19 cellular contexts compared by ENCODE assay signal in genomic region chr3:122674339-122674738, GRCh38.
"Had no signal": no experiment of that assay in that cellular context is flagged by ENCODE, and none has a peak within 500 bp of the region (broad histone marks: within the 10 kb centered on the region; RNA-seq: fewer than 3 reads in every experiment).

No MANE protein-coding gene starts in this region.

- DNase-seq: activated CD4-positive, alpha-beta memory T cell treated with anti-CD3 and anti-CD28 coated beads for 36 hours; activated CD4-positive, alpha-beta T cell treated with anti-CD3 and anti-CD28 coated beads for 36 hours; activated effector memory CD4-positive, alpha-beta T cell treated with Interleukin-2 at 50 U/mL for 16 hours; activated naive CD4-positive, alpha-beta T cell treated with anti-CD3 and anti-CD28 coated beads, Interleukin-2, amount 50 U/mL, for 16 hours; activated T-cell treated with anti-CD3 and anti-CD28 coated beads, Interleukin-2, amount 50 U/mL, for 4 hours; amniotic stem cell; caudate nucleus; erythroblast; heart right ventricle; sigmoid colon; spleen; stomach; T-helper 9 cell had no signal

- H3K36me3 ChIP-seq: gastroesophageal sphincter, heart right ventricle, neural progenitor cell, sigmoid colon, spleen, stomach, thoracic aorta had no signal

- H3K4me3 ChIP-seq: gastroesophageal sphincter, heart right ventricle, lung, neural progenitor cell, sigmoid colon, spleen, stomach, thoracic aorta had no signal

- H3K79me2 ChIP-seq: parathyroid adenoma had no signal

- FAIRE-seq: colon had no signal

- H3K27me3 ChIP-seq: gastroesophageal sphincter, heart right ventricle, sigmoid colon, spleen, stomach had no signal

- H3K9ac ChIP-seq: neural progenitor cell, parathyroid adenoma had no signal

- H3K36me3 Mint-ChIP-seq: activated CD4-positive, alpha-beta memory T cell treated with anti-CD3 and anti-CD28 coated beads for 36 hours; neural progenitor cell had no signal

- H3K27ac Mint-ChIP-seq: activated CD4-positive, alpha-beta memory T cell treated with anti-CD3 and anti-CD28 coated beads for 36 hours; activated CD4-positive, alpha-beta T cell treated with anti-CD3 and anti-CD28 coated beads for 36 hours had no signal

- ATAC-seq: activated CD4-positive, alpha-beta T cell treated with anti-CD3 and anti-CD28 coated beads for 36 hours; activated T-cell treated with anti-CD3 and anti-CD28 coated beads, Interleukin-2, amount 50 U/mL, for 4 hours; gastroesophageal sphincter; heart right ventricle had no signal

- H3K27me3 Mint-ChIP-seq: activated CD4-positive, alpha-beta memory T cell treated with anti-CD3 and anti-CD28 coated beads for 36 hours; activated CD4-positive, alpha-beta T cell treated with anti-CD3 and anti-CD28 coated beads for 36 hours had no signal

- H3K27ac ChIP-seq: gastroesophageal sphincter, heart right ventricle, neural progenitor cell, parathyroid adenoma, sigmoid colon, stomach, thoracic aorta had no signal

- H3K9me3 Mint-ChIP-seq: activated T-cell treated with anti-CD3 and anti-CD28 coated beads, Interleukin-2, amount 50 U/mL, for 4 hours; neural progenitor cell had no signal

- H3K4me2 ChIP-seq: neural progenitor cell had no signal

- H3K4me3 Mint-ChIP-seq: activated CD4-positive, alpha-beta memory T cell treated with anti-CD3 and anti-CD28 coated beads for 36 hours; activated CD4-positive, alpha-beta T cell treated with anti-CD3 and anti-CD28 coated beads for 36 hours; activated T-cell treated with anti-CD3 and anti-CD28 coated beads, Interleukin-2, amount 50 U/mL, for 4 hours; neural progenitor cell had no signal

- H3K4me1 ChIP-seq: neural progenitor cell, parathyroid adenoma had no signal

- H2AFZ ChIP-seq: neural progenitor cell, parathyroid adenoma had no signal

- H3K9me3 ChIP-seq: gastroesophageal sphincter, sigmoid colon, stomach, thoracic aorta had no signal
